Comparison of ENCODE assay signal across 7 cellular contexts in genomic region chr5:130808691-130809090, GRCh38.
"Had no signal": no experiment of that assay in that cellular context is flagged by ENCODE, and none has a peak within 500 bp of the region (broad histone marks: within the 10 kb centered on the region; RNA-seq: fewer than 3 reads in every experiment).

No MANE protein-coding gene starts in this region.

- DNase-seq: GDM1, GF-D8 had no signal

- H3K4me3 ChIP-seq: GM12878 had no signal

- FAIRE-seq: GM12878, GM12891, GM12892, GM18507, GM19239 had no signal
